In genomic region chr6:167031082-167031709, GRCh38 we compare ENCODE assay signal across 17 cellular contexts. TPM values are rescaled to one million over a fixed set of nuclear protein-coding genes. Genes with fewer than 3 reads are reported as not detected.
DNase-seq lines count a peak whose midpoint lies in the region; ATAC-seq and TF ChIP-seq lines count a peak whose summit lies in the region.
"Had no signal": no experiment of that assay in that cellular context is flagged by ENCODE, and none has a peak within 500 bp of the region (broad histone marks: within the 10 kb centered on the region; RNA-seq: fewer than 3 reads in every experiment).

No MANE protein-coding gene starts in this region.

- peaks cover 66% of the 10 kb centered on the region for H3K36me3 ChIP-seq in SJCRH30

- H3K4me3 Mint-ChIP-seq in activated CD4-positive, alpha-beta T cell treated with anti-CD3 and anti-CD28 coated beads for 36 hours: no peak overlapping the region
- no peak overlapping the region for H3K4me3 Mint-ChIP-seq in stimulated activated memory B cell treated with anti-CD40 and anti-IgM and Interleukin-4, amounts not matched to agents 10 μg/mL and 1 μg/mL and 100 μg/mL, for 72 hours
- H3K4me3 Mint-ChIP-seq: mesothelial cell of epicardium had no signal

- H3K9me3 ChIP-seq in SJCRH30 (replicated peaks): no peaks in the 10 kb centered on the region
- H3K9me3 ChIP-seq: neutrophil, stomach had no signal

- ATAC-seq in activated CD4-positive, alpha-beta T cell treated with anti-CD3 and anti-CD28 coated beads for 36 hours: peak; percentile 82
- no peak for ATAC-seq in stimulated activated memory B cell treated with anti-CD40 and anti-IgM and Interleukin-4, amounts not matched to agents 10 μg/mL and 1 μg/mL and 100 μg/mL, for 72 hours

- no peaks in the 10 kb centered on the region for H3K27me3 ChIP-seq in SJCRH30
- H3K27me3 ChIP-seq: neutrophil, stomach had no signal

- H3K4me1 ChIP-seq in SJCRH30: peaks cover 8% of the 10 kb centered on the region; the same call in 1 of the 2 replicates
- H3K4me1 ChIP-seq: stomach had no signal

- no peaks in the 10 kb centered on the region for H3K9me3 Mint-ChIP-seq in activated CD4-positive, alpha-beta T cell treated with anti-CD3 and anti-CD28 coated beads for 36 hours (ENCODE audit: low read depth)
- no peaks in the 10 kb centered on the region for H3K9me3 Mint-ChIP-seq in stimulated activated memory B cell treated with anti-CD40 and anti-IgM and Interleukin-4, amounts not matched to agents 10 μg/mL and 1 μg/mL and 100 μg/mL, for 72 hours
- H3K9me3 Mint-ChIP-seq: mesothelial cell of epicardium had no signal

- no peaks in the 10 kb centered on the region for H3K27me3 Mint-ChIP-seq in activated CD4-positive, alpha-beta T cell treated with anti-CD3 and anti-CD28 coated beads for 36 hours
- H3K27me3 Mint-ChIP-seq in stimulated activated memory B cell treated with anti-CD40 and anti-IgM and Interleukin-4, amounts not matched to agents 10 μg/mL and 1 μg/mL and 100 μg/mL, for 72 hours: no peaks in the 10 kb centered on the region

- CTCF ChIA-PET in activated CD4-positive, alpha-beta T cell treated with anti-CD3 and anti-CD28 coated beads for 36 hours (lab: Charles Lee): interaction anchor here (1.0 kb wide), 1 partner anchor 19 kb away, joined by 4 read pairs; no protein-coding TSS in a partner anchor

- intact Hi-C loops in activated CD4-positive, alpha-beta T cell treated with anti-CD3 and anti-CD28 coated beads for 36 hours (cut with DNase I, micrococcal nuclease): no loop called here

- no peak overlapping the region for H3K27ac ChIP-seq in SJCRH30
- H3K27ac ChIP-seq: HL-60, neutrophil, stomach, VCaP had no signal

- DNase-seq in activated CD4-positive, alpha-beta T cell treated with anti-CD3 and anti-CD28 coated beads for 36 hours: no peak
- DNase-seq in activated CD4-positive, alpha-beta T cell treated with anti-CD3 and anti-CD28 coated beads for 1 hour: no peak
- peak; percentile 20 for DNase-seq in RKO (ENCODE audit: low spot score)
- DNase-seq in epithelial cell of esophagus (ENCODE audit: low read depth): peak; percentile 60
- no peak for DNase-seq in SJCRH30
- no peak for DNase-seq in cerebellum (ENCODE audit: low spot score)
- no peak for DNase-seq in Ammon's horn (ENCODE audit: low spot score)
- DNase-seq: 8988T; central memory CD4-positive, alpha-beta T cell; NCI-H1694; NCI-H524; stomach had no signal

- no peak overlapping the region for H3K4me3 ChIP-seq in epithelial cell of esophagus (ENCODE audit: low read length)
- no peak overlapping the region for H3K4me3 ChIP-seq in SJCRH30
- H3K4me3 ChIP-seq: stomach had no signal

- peak overlapping the region; percentile 23 for H3K27ac Mint-ChIP-seq in activated CD4-positive, alpha-beta T cell treated with anti-CD3 and anti-CD28 coated beads for 36 hours
- peak overlapping the region; percentile 21 for H3K27ac Mint-ChIP-seq in stimulated activated memory B cell treated with anti-CD40 and anti-IgM and Interleukin-4, amounts not matched to agents 10 μg/mL and 1 μg/mL and 100 μg/mL, for 72 hours
- H3K27ac Mint-ChIP-seq: mesothelial cell of epicardium had no signal

- POLR2A ChIA-PET in activated CD4-positive, alpha-beta T cell treated with anti-CD3 and anti-CD28 coated beads for 36 hours (lab: Charles Lee): no interaction called here

- H3K4me1 Mint-ChIP-seq in activated CD4-positive, alpha-beta T cell treated with anti-CD3 and anti-CD28 coated beads for 36 hours: peaks cover 8% of the 10 kb centered on the region
- peaks cover 6% of the 10 kb centered on the region for H3K4me1 Mint-ChIP-seq in stimulated activated memory B cell treated with anti-CD40 and anti-IgM and Interleukin-4, amounts not matched to agents 10 μg/mL and 1 μg/mL and 100 μg/mL, for 72 hours
- H3K4me1 Mint-ChIP-seq: mesothelial cell of epicardium had no signal

- H3K36me3 Mint-ChIP-seq in activated CD4-positive, alpha-beta T cell treated with anti-CD3 and anti-CD28 coated beads for 36 hours (ENCODE audit: low read depth): peaks cover 41% of the 10 kb centered on the region
- peaks cover 69% of the 10 kb centered on the region for H3K36me3 Mint-ChIP-seq in stimulated activated memory B cell treated with anti-CD40 and anti-IgM and Interleukin-4, amounts not matched to agents 10 μg/mL and 1 μg/mL and 100 μg/mL, for 72 hours

- TF ChIP-seq CTCF in epithelial cell of esophagus (IDR thresholded peaks at IDR 0.05; ENCODE audit: insufficient read depth, low read depth, low read length, missing control alignments): no peak

RNA-seq across cellular contexts. Expression of gene CEP43, which starts 32.0 kb away (rescaled TPM):
- total RNA-seq in activated CD4-positive, alpha-beta T cell treated with anti-CD3 and anti-CD28 coated beads for 36 hours: 10 to 100 TPM; 19.9 to 20.0 TPM
- total RNA-seq in SJCRH30 (2014; rRNA removed; shearing (Covaris generic)): 57.5 and 60.2 TPM in 2 replicates
- 36.0 TPM for total RNA-seq in cerebellum

Comparison
In these comparisons a context has a peak if more than half of its experiments do, and no peak if none do; other contexts are left out.
1. DNase-seq: peak in RKO (single experiment) and epithelial cell of esophagus (single experiment); none in activated CD4-positive, alpha-beta T cell treated with anti-CD3 and anti-CD28 coated beads for 36 hours (single experiment), activated CD4-positive, alpha-beta T cell treated with anti-CD3 and anti-CD28 coated beads for 1 hour (single experiment), SJCRH30 (0 of 2), cerebellum (single experiment) and Ammon's horn (single experiment).